21 cellular contexts compared by ENCODE assay signal in the genomic region with DNA sequence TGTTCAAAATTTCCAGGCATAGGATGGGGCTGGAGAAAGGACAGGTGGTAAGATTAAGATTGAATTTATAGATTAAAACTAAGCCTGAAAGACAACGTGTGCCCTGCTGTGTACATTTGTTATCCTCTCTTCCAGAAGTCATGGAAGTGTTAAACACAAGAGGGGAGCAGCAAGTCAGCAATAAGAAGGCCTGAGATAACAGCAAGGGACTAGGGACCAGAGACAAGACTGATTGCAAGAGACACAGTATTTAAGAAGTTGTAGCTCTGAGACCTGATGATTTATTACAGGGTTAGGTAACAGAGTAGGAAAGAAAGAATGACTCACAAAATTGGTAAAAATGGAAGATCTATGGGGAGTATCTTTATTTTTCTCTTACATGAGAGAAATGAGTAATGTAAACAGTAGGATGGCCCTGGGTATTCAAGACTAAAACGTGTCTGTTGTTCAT. TPM values are rescaled to one million over a fixed set of nuclear protein-coding genes. Genes with fewer than 3 reads are reported as not detected.
DNase-seq lines count a peak whose midpoint lies in the region; ATAC-seq and TF ChIP-seq lines count a peak whose summit lies in the region.
"Had no signal": no experiment of that assay in that cellular context is flagged by ENCODE, and none has a peak within 500 bp of the region (broad histone marks: within the 10 kb centered on the region; RNA-seq: fewer than 3 reads in every experiment).

No MANE protein-coding gene starts in this region.

- H3K27ac ChIP-seq in ascending aorta = no peak overlapping the region
- H3K27ac ChIP-seq: PC-9, sigmoid colon, upper lobe of right lung had no signal

- ATAC-seq in HG03039 (IDR thresholded peaks at IDR 0.05; ENCODE audit: unreplicated experiment) (no peak), HG03342 (IDR thresholded peaks at IDR 0.05; ENCODE audit: unreplicated experiment) (no peak)
- ATAC-seq: T-cell, upper lobe of right lung, WTC11 had no signal

- DNase-seq in EL = peak; percentile 71
- DNase-seq in NCI-H69 (lab: John Stamatoyannopoulos, UW) = peak; percentile 11
- peak; percentile 17 to 67 for DNase-seq in cardiac fibroblast (ENCODE audit: low read depth in 2 of 2)
- DNase-seq in ascending aorta (ENCODE audit: low spot score in 2 of 2) = no peak
- no peak for DNase-seq in glomerular visceral epithelial cell (ENCODE audit: extremely low spot score)
- DNase-seq: activated gamma-delta T cell; DMS53; H7; NCI-H1417; NCI-H345; PC-9; sigmoid colon; stimulated activated CD4-positive, alpha-beta T cell treated with anti-CD3 and anti-CD28 coated beads, Interleukin-4, amount 100 ng/mL, for 4 hours; T-cell; upper lobe of right lung had no signal

- H3K9me3 ChIP-seq in ascending aorta = no peaks in the 10 kb centered on the region
- H3K9me3 ChIP-seq: sigmoid colon, upper lobe of right lung had no signal

- H3K27me3 ChIP-seq in ascending aorta = no peaks in the 10 kb centered on the region
- H3K27me3 ChIP-seq: sigmoid colon, upper lobe of right lung had no signal

- H3K36me3 Mint-ChIP-seq in nephron (ENCODE audit: low read depth) = no peaks in the 10 kb centered on the region
- H3K36me3 Mint-ChIP-seq: memory B cell, T-cell, WTC11 had no signal

- H3K27ac Mint-ChIP-seq in nephron = peak overlapping the region; percentile 34 to 71 (median 60)
- H3K27ac Mint-ChIP-seq: B cell, memory B cell, T-cell, WTC11 had no signal

- peaks cover 36% of the 10 kb centered on the region for H3K4me1 Mint-ChIP-seq in nephron
- H3K4me1 Mint-ChIP-seq: T-cell had no signal

- H3K4me1 ChIP-seq in ascending aorta = peaks cover 0 to 4% of the 10 kb centered on the region in 2 donors
- H3K4me1 ChIP-seq: upper lobe of right lung had no signal

- H3K4me3 Mint-ChIP-seq in nephron = no peak overlapping the region
- H3K4me3 Mint-ChIP-seq: B cell, memory B cell, T-cell, WTC11 had no signal

- intact Hi-C loops in ascending aorta (cut with DNase I) = no loop called here

- TF ChIP-seq CTCF in cardiac fibroblast (IDR thresholded peaks at IDR 0.05; ENCODE audit: low read depth, low read length) (no peak), nephron (IDR thresholded peaks at IDR 0.05; ENCODE audit: unreplicated experiment in 3 of 3) (no peak), ascending aorta (IDR thresholded peaks at IDR 0.05) (no peak)

- no peaks in the 10 kb centered on the region for H3K27me3 Mint-ChIP-seq in nephron (ENCODE audit: low read depth)

- no peaks in the 10 kb centered on the region for H3K9me3 Mint-ChIP-seq in nephron
- H3K9me3 Mint-ChIP-seq: memory B cell, T-cell, WTC11 had no signal

- H3K4me3 ChIP-seq in cardiac fibroblast (replicated peaks in 1 of 2; ENCODE audit: low read depth in 2 of 2, low read length in 2 of 2) = no peak overlapping the region
- H3K4me3 ChIP-seq in ascending aorta = no peak overlapping the region
- H3K4me3 ChIP-seq: PC-9, sigmoid colon, upper lobe of right lung had no signal

- H3K36me3 ChIP-seq in ascending aorta = no peaks in the 10 kb centered on the region
- H3K36me3 ChIP-seq: sigmoid colon, upper lobe of right lung had no signal

RNA-seq across cellular contexts. Expression of a gene that starts 55.7 kb away (rescaled TPM):
- total RNA-seq in ascending aorta = 692 TPM
- total RNA-seq: PC-9 had no signal

Comparison
In these comparisons a context has a peak if more than half of its experiments do, and no peak if none do; other contexts are left out.
1. DNase-seq: peak in EL (single experiment), NCI-H69 (single experiment) and cardiac fibroblast (2 of 2); none in ascending aorta (0 of 2) and glomerular visceral epithelial cell (single experiment).